ENCODE assay signal across 16 cellular contexts in genomic region chr10:79335094-79335469, GRCh38.
DNase-seq lines count a peak whose midpoint lies in the region; TF ChIP-seq lines count a peak whose summit lies in the region.
"Had no signal": no experiment of that assay in that cellular context is flagged by ENCODE, and none has a peak within 500 bp of the region (broad histone marks: within the 10 kb centered on the region; RNA-seq: fewer than 3 reads in every experiment).

No MANE protein-coding gene starts in this region.

- TF ChIP-seq POLR2A in erythroblast (IDR thresholded peaks at IDR 0.05; ENCODE audit: low read length) = no peak

- no peak for DNase-seq in activated T-cell treated with anti-CD3 and anti-CD28 coated beads, Interleukin-2, amount 50 U/mL, for 24 hours
- DNase-seq in activated T-cell treated with anti-CD3 and anti-CD28 coated beads, Interleukin-2, amount 50 U/mL, for 1 hour = no peak
- DNase-seq in middle frontal gyrus (ENCODE audit: extremely low spot score, low spot score) = peak; percentile 54
- peak; percentile 85 for DNase-seq in superior temporal gyrus (ENCODE audit: extremely low spot score)
- DNase-seq in hepatic stellate cell (ENCODE audit: low spot score) = no peak
- DNase-seq in erythroblast (lab: John Stamatoyannopoulos, UW) = no peak
- DNase-seq in DMS79 treated with DMSO at 0.1 percent for 48 hours (lab: John Stamatoyannopoulos, UW) = no peak
- DNase-seq: activated CD4-positive, alpha-beta T cell treated with anti-CD3 and anti-CD28 coated beads for 1 hour; islet precursor cell; NCI-H2029; NCI-H774 had no signal

- H3K27ac Mint-ChIP-seq in activated T-cell treated with anti-CD3 and anti-CD28 coated beads, Interleukin-2, amount 50 U/mL, for 24 hours = peak overlapping the region; percentile 27
- H3K27ac Mint-ChIP-seq: mesothelial cell of epicardium; T-helper 2 cell treated with Interferon-gamma antibody and Interleukin-4, amounts not matched to agents 5 μg/mL and 100 μg/mL, for 36 hours had no signal

- peaks cover 3% of the 10 kb centered on the region for H3K36me3 Mint-ChIP-seq in activated T-cell treated with anti-CD3 and anti-CD28 coated beads, Interleukin-2, amount 50 U/mL, for 24 hours (ENCODE audit: low read depth)
- H3K36me3 Mint-ChIP-seq: mesothelial cell of epicardium had no signal

- peak overlapping the region; percentile 100 for H3K27ac ChIP-seq in angular gyrus (ENCODE audit: low read depth, low read length)
- H3K27ac ChIP-seq: prostate gland, RWPE1 had no signal

- no peaks in the 10 kb centered on the region for H3K27me3 Mint-ChIP-seq in activated T-cell treated with anti-CD3 and anti-CD28 coated beads, Interleukin-2, amount 50 U/mL, for 24 hours

- no peak overlapping the region for H3K4me3 Mint-ChIP-seq in activated T-cell treated with anti-CD3 and anti-CD28 coated beads, Interleukin-2, amount 50 U/mL, for 24 hours
- H3K4me3 Mint-ChIP-seq: mesothelial cell of epicardium; T-helper 2 cell treated with Interferon-gamma antibody and Interleukin-4, amounts not matched to agents 5 μg/mL and 100 μg/mL, for 36 hours had no signal

- H3K4me1 Mint-ChIP-seq in activated T-cell treated with anti-CD3 and anti-CD28 coated beads, Interleukin-2, amount 50 U/mL, for 24 hours (ENCODE audit: low read depth) = peaks cover 41% of the 10 kb centered on the region
- H3K4me1 Mint-ChIP-seq: mesothelial cell of epicardium had no signal

- peaks cover 4% of the 10 kb centered on the region for H3K9me3 Mint-ChIP-seq in activated T-cell treated with anti-CD3 and anti-CD28 coated beads, Interleukin-2, amount 50 U/mL, for 24 hours

Comparison
In these comparisons a context has a peak if more than half of its experiments do, and no peak if none do; other contexts are left out.
1. DNase-seq: peak in middle frontal gyrus (single experiment) and superior temporal gyrus (single experiment); none in activated T-cell treated with anti-CD3 and anti-CD28 coated beads, Interleukin-2, amount 50 U/mL, for 24 hours (single experiment), activated T-cell treated with anti-CD3 and anti-CD28 coated beads, Interleukin-2, amount 50 U/mL, for 1 hour (single experiment), hepatic stellate cell (single experiment), erythroblast (0 of 2) and DMS79 treated with DMSO at 0.1 percent for 48 hours (single experiment).